ENCODE assay signal across 16 cellular contexts in genomic region chr3:136676009-136676408, GRCh38.
A peak's percentile ranks its signal among the peaks of the same experiment; 100 is the strongest.
DNase-seq lines count a peak whose midpoint lies in the region; ATAC-seq, FAIRE-seq and TF ChIP-seq lines count a peak whose summit lies in the region.
"Had no signal": no experiment of that assay in that cellular context is flagged by ENCODE, and none has a peak within 500 bp of the region (broad histone marks: within the 10 kb centered on the region; RNA-seq: fewer than 3 reads in every experiment).

No MANE protein-coding gene starts in this region.

- H3K36me3 ChIP-seq in K562 (ENCODE audit: control insufficient read depth, insufficient read depth, low read length) (no peaks in the 10 kb centered on the region), ovary (no peaks in the 10 kb centered on the region)
- H3K36me3 ChIP-seq: HAP-1 had no signal

- CTCF ChIA-PET in K562 (lab: Yijun Ruan, JAX; ENCODE audit: low intra/inter-chr PET ratio): no interaction called here

- H3K27me3 ChIP-seq in K562 (ENCODE audit: control insufficient read depth in 2 of 2, insufficient read depth in 2 of 2, low read length in 2 of 2) (no peaks in the 10 kb centered on the region), ovary (no peaks in the 10 kb centered on the region)
- H3K27me3 ChIP-seq: BLaER1 had no signal

- H3K4me3 ChIP-seq in K562: no peak overlapping the region
- H3K4me3 ChIP-seq in ovary: no peak overlapping the region
- H3K4me3 ChIP-seq: BLaER1, HAP-1 had no signal

- intact Hi-C loops in K562 (cut with micrococcal nuclease): no loop called here
- intact Hi-C loops in ovary (cut with DNase I): no loop called here

- peak; percentile 71 for FAIRE-seq in H54 (lab: Jason Lieb, UNC)
- FAIRE-seq in RCC 7860 (lab: Jason Lieb, UNC): peak; percentile 39
- peak; percentile 26 for FAIRE-seq in K562 (lab: Jason Lieb, UNC)
- FAIRE-seq: HepG2 had no signal

- H3K79me2 ChIP-seq in K562 (ENCODE audit: control insufficient read depth, insufficient read depth, low read length): peaks cover 49% of the 10 kb centered on the region

- no peaks in the 10 kb centered on the region for H4K20me1 ChIP-seq in K562 (replicated peaks; ENCODE audit: control insufficient read depth, insufficient read depth, low read length)

- POLR2A ChIA-PET in K562 (lab: Yijun Ruan, JAX): interaction anchor here (1.0 kb wide), 1 partner anchor 71 kb away, joined by 3 read pairs; no protein-coding TSS in a partner anchor

- H3K27ac ChIP-seq in K562 (ENCODE audit: extremely low read depth, low read depth, low read length) (peak overlapping the region; percentile 28; the same call in 1 of the 3 replicates), ovary (no peak overlapping the region)
- H3K27ac ChIP-seq: BLaER1, KMS-11 had no signal

- no TSS peak for BruUV-seq in K562 (replicated peaks; lab: Mats Ljungman, UMichigan)

- TF ChIP-seq CTCF in K562 (IDR thresholded peaks at IDR 0.05 in 2 of 3, conservative IDR thresholded peaks at IDR 0.05 in 1 of 3; ENCODE audit: insufficient read depth in 2 of 3, low read depth in 1 of 3, low read length in 3 of 3): no peak
- TF ChIP-seq CTCF in ovary (IDR thresholded peaks at IDR 0.05): no peak

- H3K4me2 ChIP-seq in K562 (ENCODE audit: insufficient read depth, low read length): no peak overlapping the region
- H3K4me2 ChIP-seq: BLaER1, KMS-11 had no signal

- no peak overlapping the region for H3K9ac ChIP-seq in K562 (ENCODE audit: insufficient read depth in 1 of 2, low read depth in 2 of 2, low read length in 2 of 2)
- H3K9ac ChIP-seq: BLaER1, KMS-11 had no signal

- no peaks in the 10 kb centered on the region for H3K9me1 ChIP-seq in K562 (ENCODE audit: control insufficient read depth, insufficient read depth, low read length)

- H3K4me1 ChIP-seq in K562 (replicated peaks in 1 of 2; ENCODE audit: control insufficient read depth in 2 of 2, insufficient read depth in 2 of 2, low read length in 2 of 2) (peaks cover 0 to 4% of the 10 kb centered on the region in 2 experiments; a peak in 2 of 5 replicates), ovary (ENCODE audit: insufficient read depth) (peaks cover 1% of the 10 kb centered on the region)
- H3K4me1 ChIP-seq: HAP-1 had no signal

- no peak overlapping the region for H2AFZ ChIP-seq in K562 (ENCODE audit: low read depth, low read length)

- TF ChIP-seq POLR2A in H54 (IDR thresholded peaks at IDR 0.05; ENCODE audit: low read depth, low read length): no peak
- TF ChIP-seq POLR2A in K562 (conservative IDR thresholded peaks at IDR 0.05): no peak
- no peak for TF ChIP-seq POLR2A in ovary (IDR thresholded peaks at IDR 0.05)

- in situ Hi-C loops in K562 (cut with MboI): no loop called here

- no peak for TF ChIP-seq EP300 in K562 (IDR thresholded peaks at IDR 0.05; ENCODE audit: low read length)
- no peak for TF ChIP-seq EP300 in ovary (IDR thresholded peaks at IDR 0.05)

- DNase-seq in H54 (ENCODE audit: insufficient read length, low spot score) (no peak), RCC 7860 (ENCODE audit: low spot score) (no peak), K562 (ENCODE audit: extremely low read depth in 1 of 4, low spot score in 3 of 4) (no peak), COLO829 (ENCODE audit: low spot score) (no peak), ovary (no peak)
- no peak for DNase-seq in activated CD4-positive, alpha-beta T cell treated with anti-CD3 and anti-CD28 coated beads for 4 hours
- DNase-seq: AML-193; Calu3; CD4-positive, alpha-beta memory T cell; DMS79 treated with DMSO at 0.1 percent for 48 hours; GF-D8; GOT3 had no signal

- peak; percentile 63 for ATAC-seq in K562
- ATAC-seq: HepG2 had no signal

- H3K9me3 ChIP-seq in K562 (replicated peaks; ENCODE audit: control insufficient read depth, insufficient read depth, low read depth, low read length) (no peaks in the 10 kb centered on the region), ovary (no peaks in the 10 kb centered on the region)
- H3K9me3 ChIP-seq: BLaER1, HAP-1 had no signal

- no peak for TF ChIP-seq RAD21 in K562 (CRISPR knock-in tag; conservative IDR thresholded peaks at IDR 0.05 in 1 of 2, IDR thresholded peaks at IDR 0.05 in 1 of 2)

TF ChIP-seq in K562, 482 proteins besides CTCF, POLR2A, EP300 and RAD21 (continues in another document):
- TF ChIP-seq, protein P1, sequence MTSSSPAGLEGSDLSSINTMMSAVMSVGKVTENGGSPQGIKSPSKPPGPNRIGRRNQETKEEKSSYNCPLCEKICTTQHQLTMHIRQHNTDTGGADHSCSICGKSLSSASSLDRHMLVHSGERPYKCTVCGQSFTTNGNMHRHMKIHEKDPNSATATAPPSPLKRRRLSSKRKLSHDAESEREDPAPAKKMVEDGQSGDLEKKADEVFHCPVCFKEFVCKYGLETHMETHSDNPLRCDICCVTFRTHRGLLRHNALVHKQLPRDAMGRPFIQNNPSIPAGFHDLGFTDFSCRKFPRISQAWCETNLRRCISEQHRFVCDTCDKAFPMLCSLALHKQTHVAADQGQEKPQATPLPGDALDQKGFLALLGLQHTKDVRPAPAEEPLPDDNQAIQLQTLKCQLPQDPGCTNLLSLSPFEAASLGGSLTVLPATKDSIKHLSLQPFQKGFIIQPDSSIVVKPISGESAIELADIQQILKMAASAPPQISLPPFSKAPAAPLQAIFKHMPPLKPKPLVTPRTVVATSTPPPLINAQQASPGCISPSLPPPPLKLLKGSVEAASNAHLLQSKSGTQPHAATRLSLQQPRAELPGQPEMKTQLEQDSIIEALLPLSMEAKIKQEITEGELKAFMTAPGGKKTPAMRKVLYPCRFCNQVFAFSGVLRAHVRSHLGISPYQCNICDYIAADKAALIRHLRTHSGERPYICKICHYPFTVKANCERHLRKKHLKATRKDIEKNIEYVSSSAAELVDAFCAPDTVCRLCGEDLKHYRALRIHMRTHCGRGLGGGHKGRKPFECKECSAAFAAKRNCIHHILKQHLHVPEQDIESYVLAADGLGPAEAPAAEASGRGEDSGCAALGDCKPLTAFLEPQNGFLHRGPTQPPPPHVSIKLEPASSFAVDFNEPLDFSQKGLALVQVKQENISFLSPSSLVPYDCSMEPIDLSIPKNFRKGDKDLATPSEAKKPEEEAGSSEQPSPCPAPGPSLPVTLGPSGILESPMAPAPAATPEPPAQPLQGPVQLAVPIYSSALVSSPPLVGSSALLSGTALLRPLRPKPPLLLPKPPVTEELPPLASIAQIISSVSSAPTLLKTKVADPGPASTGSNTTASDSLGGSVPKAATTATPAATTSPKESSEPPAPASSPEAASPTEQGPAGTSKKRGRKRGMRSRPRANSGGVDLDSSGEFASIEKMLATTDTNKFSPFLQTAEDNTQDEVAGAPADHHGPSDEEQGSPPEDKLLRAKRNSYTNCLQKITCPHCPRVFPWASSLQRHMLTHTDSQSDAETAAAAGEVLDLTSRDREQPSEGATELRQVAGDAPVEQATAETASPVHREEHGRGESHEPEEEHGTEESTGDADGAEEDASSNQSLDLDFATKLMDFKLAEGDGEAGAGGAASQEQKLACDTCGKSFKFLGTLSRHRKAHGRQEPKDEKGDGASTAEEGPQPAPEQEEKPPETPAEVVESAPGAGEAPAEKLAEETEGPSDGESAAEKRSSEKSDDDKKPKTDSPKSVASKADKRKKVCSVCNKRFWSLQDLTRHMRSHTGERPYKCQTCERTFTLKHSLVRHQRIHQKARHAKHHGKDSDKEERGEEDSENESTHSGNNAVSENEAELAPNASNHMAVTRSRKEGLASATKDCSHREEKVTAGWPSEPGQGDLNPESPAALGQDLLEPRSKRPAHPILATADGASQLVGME (CRISPR knock-in tag; IDR thresholded peaks at IDR 0.05): no peak
- TF ChIP-seq ARID3B (CRISPR knock-in tag; IDR thresholded peaks at IDR 0.05; ENCODE audit: borderline replicate concordance) (no peak), CBX2 (IDR thresholded peaks at IDR 0.05; ENCODE audit: insufficient read depth, low read length, poor library complexity, severe bottlenecking) (no peak), DEAF1 (CRISPR knock-in tag; IDR thresholded peaks at IDR 0.05) (no peak), MYBL2 (IDR thresholded peaks at IDR 0.05; ENCODE audit: low read depth) (no peak), MYBL2 (CRISPR knock-in tag; IDR thresholded peaks at IDR 0.05; ENCODE audit: borderline replicate concordance) (no peak)
- TF ChIP-seq, protein P2, sequence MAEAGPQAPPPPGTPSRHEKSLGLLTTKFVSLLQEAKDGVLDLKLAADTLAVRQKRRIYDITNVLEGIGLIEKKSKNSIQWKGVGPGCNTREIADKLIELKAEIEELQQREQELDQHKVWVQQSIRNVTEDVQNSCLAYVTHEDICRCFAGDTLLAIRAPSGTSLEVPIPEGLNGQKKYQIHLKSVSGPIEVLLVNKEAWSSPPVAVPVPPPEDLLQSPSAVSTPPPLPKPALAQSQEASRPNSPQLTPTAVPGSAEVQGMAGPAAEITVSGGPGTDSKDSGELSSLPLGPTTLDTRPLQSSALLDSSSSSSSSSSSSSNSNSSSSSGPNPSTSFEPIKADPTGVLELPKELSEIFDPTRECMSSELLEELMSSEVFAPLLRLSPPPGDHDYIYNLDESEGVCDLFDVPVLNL (CRISPR knock-in tag; IDR thresholded peaks at IDR 0.05; ENCODE audit: low read depth): no peak
